ENCODE assay signal across 16 cellular contexts in the genomic region with DNA sequence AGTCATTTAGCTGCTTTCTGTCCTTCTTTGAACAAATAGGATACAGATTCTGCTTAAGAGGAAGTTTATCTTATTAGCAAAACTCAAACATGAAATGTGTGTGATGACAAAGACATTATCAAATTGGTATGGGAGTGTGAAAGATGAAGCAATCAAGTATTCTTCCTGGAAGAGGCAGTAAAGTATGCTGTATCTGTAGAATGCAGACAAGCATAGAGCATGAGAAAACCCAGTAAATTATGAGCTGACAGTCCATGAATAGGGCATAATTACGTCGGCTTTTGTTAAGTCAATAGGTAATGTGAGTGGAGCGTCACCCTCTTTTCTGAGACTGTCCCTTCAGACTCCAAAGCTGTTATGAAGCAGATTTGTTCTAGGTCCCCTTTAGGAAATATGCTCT.
"Had no signal": no experiment of that assay in that cellular context is flagged by ENCODE, and none has a peak within 500 bp of the region (broad histone marks: within the 10 kb centered on the region; RNA-seq: fewer than 3 reads in every experiment).

No MANE protein-coding gene starts in this region.

- DNase-seq: activated CD4-positive, alpha-beta T cell treated with anti-CD3 and anti-CD28 coated beads, Interleukin-2, amount 10 ng/mL, durations not matched to agents 7 days and 5 days; activated CD8-positive, alpha-beta T cell treated with anti-CD3 and anti-CD28 coated beads, Interleukin-2, amount 10 ng/mL, durations not matched to agents 7 days and 5 days; activated naive CD4-positive, alpha-beta T cell treated with anti-CD3 and anti-CD28 coated beads for 36 hours; activated T-cell treated with anti-CD3 and anti-CD28 coated beads, Interleukin-2, amount 50 U/mL, for 24 hours; brain microvascular endothelial cell; colonic mucosa; endodermal cell; foreskin keratinocyte; glutamatergic neuron; hippocampal formation; left cardiac atrium; naive thymus-derived CD8-positive, alpha-beta T cell; stimulated activated CD4-positive, alpha-beta T cell treated with anti-CD3 and anti-CD28 coated beads, Interleukin-2, amount 100 ng/mL, for 24 hours; stimulated activated naive CD4-positive, alpha-beta T cell treated with Interleukin-2 at 50 U/mL for 16 hours; thyroid gland had no signal

- ATAC-seq: activated CD4-positive, CD25-positive, alpha-beta regulatory T cell treated with anti-CD3 and anti-CD28 coated beads, Interleukin-2, amount 50 U/mL, for 24 hours; activated CD8-positive, alpha-beta T cell treated with anti-CD3 and anti-CD28 coated beads, Interleukin-2, amount 10 ng/mL, durations not matched to agents 7 days and 5 days; foreskin keratinocyte; left cardiac atrium; naive thymus-derived CD8-positive, alpha-beta T cell had no signal
